Comparison of ENCODE assay signal across 25 cellular contexts in the genomic region with DNA sequence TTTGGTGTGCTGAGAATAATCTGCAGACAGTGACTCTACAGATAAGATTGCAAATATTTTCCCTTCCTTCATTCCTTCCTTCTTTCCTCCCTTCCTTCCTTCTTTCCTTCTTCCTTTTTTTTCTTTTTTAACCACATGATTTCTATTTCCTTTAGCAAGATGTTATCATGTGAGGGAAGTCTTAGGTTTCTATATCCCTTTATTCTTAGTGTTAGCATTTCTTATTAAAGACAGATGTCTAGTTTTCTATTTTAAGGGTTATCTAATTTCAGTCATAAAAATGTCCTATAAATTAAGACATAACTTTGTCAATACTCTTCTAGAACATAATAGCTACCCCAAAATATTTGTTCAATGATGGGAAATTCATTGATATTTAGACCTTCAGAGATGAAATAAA.
DNase-seq lines count a peak whose midpoint lies in the region; ATAC-seq and TF ChIP-seq lines count a peak whose summit lies in the region.
"Had no signal": no experiment of that assay in that cellular context is flagged by ENCODE, and none has a peak within 500 bp of the region (broad histone marks: within the 10 kb centered on the region; RNA-seq: fewer than 3 reads in every experiment).

No MANE protein-coding gene starts in this region.

- no peak overlapping the region for H2BK15ac ChIP-seq in H9 (ENCODE audit: low read depth, low read length)

- H3K27me3 ChIP-seq in A673 (replicated peaks; ENCODE audit: insufficient read depth, low read depth, low read length, poor library complexity) (no peaks in the 10 kb centered on the region), SK-N-SH (ENCODE audit: insufficient read depth) (no peaks in the 10 kb centered on the region), skeletal muscle tissue (ENCODE audit: control insufficient read depth in 3 of 3, insufficient read depth in 3 of 3, low read length in 3 of 3) (no peaks in the 10 kb centered on the region), H9 (ENCODE audit: insufficient read depth, low read length) (no peaks in the 10 kb centered on the region)

- H4K20me1 ChIP-seq in SK-N-SH (ENCODE audit: insufficient read depth) (no peaks in the 10 kb centered on the region), H9 (ENCODE audit: control insufficient read depth, insufficient read depth, insufficient read length) (no peaks in the 10 kb centered on the region)

- no peak overlapping the region for H4K8ac ChIP-seq in H9 (replicated peaks; ENCODE audit: insufficient read length, low read depth, low read length)

- H3K27me3 Mint-ChIP-seq in activated CD8-positive, alpha-beta memory T cell treated with anti-CD3 and anti-CD28 coated beads, Interleukin-2, amount 10 ng/mL, durations not matched to agents 7 days and 5 days = no peaks in the 10 kb centered on the region
- H3K27me3 Mint-ChIP-seq in H9 (ENCODE audit: low read depth) = no peaks in the 10 kb centered on the region
- H3K27me3 Mint-ChIP-seq: activated naive CD4-positive, alpha-beta T cell treated with anti-CD3 and anti-CD28 coated beads, Interleukin-2, amount 10 ng/mL, durations not matched to agents 7 days and 5 days; natural killer cell treated with Interleukin-12 subunit alpha and Interleukin-12 subunit beta and Interleukin-15 and Interleukin-18, amount 100 ng/mL, for 72 hours; stimulated activated naive CD8-positive, alpha-beta T cell treated with anti-CD3 and anti-CD28 coated beads, Interleukin-15, amount 100 ng/mL, for 72 hours had no signal

- H3K27ac ChIP-seq in A673 (ENCODE audit: low read depth, low read length, poor library complexity, severe bottlenecking) (no peak overlapping the region), SK-N-SH (ENCODE audit: low read depth in 2 of 2, low read length in 1 of 2) (peak overlapping the region in 1 of 2 experiments; percentile 24; a peak in 1 of 4 replicates), skeletal muscle tissue (ENCODE audit: low read depth, low read length) (peak overlapping the region; percentile 43), H9 (ENCODE audit: insufficient read length, low read depth, low read length) (no peak overlapping the region)
- H3K27ac ChIP-seq: C4-2B had no signal

- DNase-seq in A673 (ENCODE audit: low spot score) (peak; percentile 6), SK-N-SH (no peak), fibroblast of peridontal ligament (ENCODE audit: extremely low read depth) (peak; percentile 56), H9 (no peak), amygdala (lab: John Stamatoyannopoulos, UW) (no peak)
- DNase-seq in activated CD8-positive, alpha-beta memory T cell treated with anti-CD3 and anti-CD28 coated beads, Interleukin-2, amount 10 ng/mL, durations not matched to agents 7 days and 5 days = no peak
- DNase-seq: activated CD8-positive, alpha-beta memory T cell treated with anti-CD3 and anti-CD28 coated beads for 24 hours; activated naive CD4-positive, alpha-beta T cell treated with anti-CD3 and anti-CD28 coated beads, Interleukin-2, amount 10 ng/mL, durations not matched to agents 7 days and 5 days; activated T-cell treated with anti-CD3 and anti-CD28 coated beads, Interleukin-2, amount 50 U/mL, for 48 hours; aorta; kidney; mesendoderm; NCI-H1092; NCI-H2029 treated with DMSO at 0.1 percent for 48 hours; NCI-H345; PC-3; posterior cingulate gyrus; stimulated activated CD4-positive, alpha-beta T cell treated with anti-CD3 and anti-CD28 coated beads, Interleukin-4, amount 100 ng/mL, for 1 hour; stimulated activated naive CD8-positive, alpha-beta T cell treated with anti-CD3 and anti-CD28 coated beads, Interleukin-15, amount 100 ng/mL, for 72 hours; T1000 had no signal

- H3K36me3 ChIP-seq in A673 (ENCODE audit: insufficient read depth, low read length, poor library complexity, severe bottlenecking) (no peaks in the 10 kb centered on the region), SK-N-SH (replicated peaks in 1 of 2; ENCODE audit: control insufficient read depth in 1 of 2, insufficient read depth in 2 of 2, low read length in 1 of 2) (peaks cover 0 to 12% of the 10 kb centered on the region in 2 experiments), skeletal muscle tissue (ENCODE audit: control insufficient read depth in 3 of 3, insufficient read depth in 3 of 3, low read length in 3 of 3) (no peaks in the 10 kb centered on the region)

- H3F3A ChIP-seq in SK-N-SH (replicated peaks; ENCODE audit: insufficient read depth) = peaks cover 18% of the 10 kb centered on the region

- H3K23me2 ChIP-seq in H9 (ENCODE audit: insufficient read length, low read depth, low read length, poor library complexity, severe bottlenecking) = no peaks in the 10 kb centered on the region

- H3K9me2 ChIP-seq in SK-N-SH = no peaks in the 10 kb centered on the region

- TF ChIP-seq CTCF in A673 (conservative IDR thresholded peaks at IDR 0.05; ENCODE audit: low read depth, low read length) (no peak), SK-N-SH (IDR thresholded peaks at IDR 0.05) (no peak), H9 (conservative IDR thresholded peaks at IDR 0.05) (no peak)

- intact Hi-C loops in A673 (cut with micrococcal nuclease; ENCODE audit: unreplicated experiment) = no loop called here

- no peak overlapping the region for H2BK20ac ChIP-seq in H9 (ENCODE audit: low read depth, low read length, poor library complexity, severe bottlenecking)

- H3K4me1 ChIP-seq in A673 (ENCODE audit: insufficient read depth, low read length, poor library complexity, severe bottlenecking) (peaks cover 12% of the 10 kb centered on the region), SK-N-SH (ENCODE audit: control insufficient read depth in 1 of 2, insufficient read depth in 2 of 2, low read depth in 1 of 2, low read length in 1 of 2) (peaks cover 0 to 14% of the 10 kb centered on the region in 2 experiments; a peak in 1 of 4 replicates), skeletal muscle tissue (ENCODE audit: control insufficient read depth in 3 of 3, insufficient read depth in 3 of 3, low read length in 3 of 3) (peaks cover 4 to 8% (median 5%) of the 10 kb centered on the region in 3 donors), H9 (ENCODE audit: insufficient read depth, low read length) (no peaks in the 10 kb centered on the region)

- H3K4ac ChIP-seq in H9 (ENCODE audit: low read depth, low read length) = no peak overlapping the region

- H3K4me2 ChIP-seq in SK-N-SH (no peak overlapping the region), H9 (ENCODE audit: insufficient read depth, insufficient read length, low read length) (no peak overlapping the region)
- H3K4me2 ChIP-seq: smooth muscle cell had no signal

- no peak overlapping the region for H3K18ac ChIP-seq in H9 (ENCODE audit: insufficient read length, low read depth, low read length)

- H2AK5ac ChIP-seq in H9 (ENCODE audit: insufficient read length, low read length) = no peak overlapping the region

- CTCF ChIA-PET in A673 (lab: Charles Lee) (no interaction called here), SK-N-SH (lab: Yijun Ruan, JAX) (no interaction called here)
- CTCF ChIA-PET in activated CD8-positive, alpha-beta memory T cell treated with anti-CD3 and anti-CD28 coated beads, Interleukin-2, amount 10 ng/mL, durations not matched to agents 7 days and 5 days (lab: Charles Lee) = no interaction called here

- H3K4me3 ChIP-seq in A673 (ENCODE audit: low read depth, low read length, poor library complexity, severe bottlenecking) (no peak overlapping the region), SK-N-SH (ENCODE audit: low read depth in 2 of 2, low read length in 1 of 2) (no peak overlapping the region), skeletal muscle tissue (ENCODE audit: low read length in 3 of 3) (no peak overlapping the region)
- H3K4me3 ChIP-seq: smooth muscle cell had no signal

- H3K4me1 Mint-ChIP-seq in activated CD8-positive, alpha-beta memory T cell treated with anti-CD3 and anti-CD28 coated beads, Interleukin-2, amount 10 ng/mL, durations not matched to agents 7 days and 5 days = peaks cover 9% of the 10 kb centered on the region
- no peaks in the 10 kb centered on the region for H3K4me1 Mint-ChIP-seq in H9
- H3K4me1 Mint-ChIP-seq: activated naive CD4-positive, alpha-beta T cell treated with anti-CD3 and anti-CD28 coated beads, Interleukin-2, amount 10 ng/mL, durations not matched to agents 7 days and 5 days; stimulated activated naive CD8-positive, alpha-beta T cell treated with anti-CD3 and anti-CD28 coated beads, Interleukin-15, amount 100 ng/mL, for 72 hours had no signal

- H2BK120ac ChIP-seq in H9 (ENCODE audit: low read depth, low read length, poor library complexity, severe bottlenecking) = no peak overlapping the region

- H3K36me3 Mint-ChIP-seq in activated CD8-positive, alpha-beta memory T cell treated with anti-CD3 and anti-CD28 coated beads, Interleukin-2, amount 10 ng/mL, durations not matched to agents 7 days and 5 days = peaks cover 13% of the 10 kb centered on the region
- no peaks in the 10 kb centered on the region for H3K36me3 Mint-ChIP-seq in H9 (ENCODE audit: insufficient read depth in 1 of 3, low read depth in 3 of 3)

- no peak for TF ChIP-seq RAD21 in SK-N-SH (IDR thresholded peaks at IDR 0.05; ENCODE audit: low read length)

- H2BK5ac ChIP-seq in H9 (ENCODE audit: insufficient read length, low read length) = no peak overlapping the region

- H3K23ac ChIP-seq in H9 (ENCODE audit: insufficient read length, low read depth, low read length) = no peak overlapping the region

- H3K79me1 ChIP-seq in H9 (ENCODE audit: insufficient read depth, low read depth, low read length, poor library complexity, severe bottlenecking) = no peaks in the 10 kb centered on the region

- POLR2A ChIA-PET in A673 (lab: Charles Lee; ENCODE audit: low non-redundant PET) = no interaction called here
- POLR2A ChIA-PET in SK-N-SH (lab: Yijun Ruan, JAX) = no interaction called here

- H3K9me3 Mint-ChIP-seq in activated CD8-positive, alpha-beta memory T cell treated with anti-CD3 and anti-CD28 coated beads, Interleukin-2, amount 10 ng/mL, durations not matched to agents 7 days and 5 days (ENCODE audit: low read depth) = peaks cover 3% of the 10 kb centered on the region
- peaks cover under 1% of the 10 kb centered on the region in 2 experiments; a peak in 1 of 5 replicates for H3K9me3 Mint-ChIP-seq in H9

- H3K79me2 ChIP-seq in SK-N-SH (ENCODE audit: insufficient read depth) (peaks cover 30% of the 10 kb centered on the region), H9 (ENCODE audit: insufficient read depth, low read length) (no peaks in the 10 kb centered on the region)

- no peak overlapping the region for H4K91ac ChIP-seq in H9 (ENCODE audit: insufficient read length, low read depth, low read length)

- BruUV-seq in A673 (replicated peaks; lab: Mats Ljungman, UMichigan) = no TSS peak

- no peak overlapping the region for H3K14ac ChIP-seq in H9 (ENCODE audit: insufficient read depth, low read length)

- H2AFZ ChIP-seq in SK-N-SH (ENCODE audit: low read depth) (no peak overlapping the region), H9 (ENCODE audit: low read length) (no peak overlapping the region)

- H2BK12ac ChIP-seq in H9 (ENCODE audit: insufficient read length, low read depth, low read length) = no peak overlapping the region

- ATAC-seq in HG02763 (IDR thresholded peaks at IDR 0.05; ENCODE audit: unreplicated experiment) = no peak
- ATAC-seq in activated CD8-positive, alpha-beta memory T cell treated with anti-CD3 and anti-CD28 coated beads, Interleukin-2, amount 10 ng/mL, durations not matched to agents 7 days and 5 days = no peak
- ATAC-seq: natural killer cell treated with Interleukin-12 subunit alpha and Interleukin-12 subunit beta and Interleukin-15 and Interleukin-18, amount 100 ng/mL, for 72 hours; PC-3; stimulated activated naive CD8-positive, alpha-beta T cell treated with anti-CD3 and anti-CD28 coated beads, Interleukin-15, amount 100 ng/mL, for 72 hours had no signal

- H4K5ac ChIP-seq in H9 (ENCODE audit: insufficient read length, low read depth, low read length) = no peak overlapping the region

- H3K56ac ChIP-seq in H9 (ENCODE audit: insufficient read length, low read depth, low read length) = no peak overlapping the region

- H3K9ac ChIP-seq in SK-N-SH (no peak overlapping the region), skeletal muscle tissue (ENCODE audit: low read depth in 1 of 3, low read length in 3 of 3) (no peak overlapping the region), H9 (ENCODE audit: extremely low read depth, insufficient read length, low read length) (no peak overlapping the region)

- H3T11ph ChIP-seq in H9 (ENCODE audit: low read length) = no peak overlapping the region

- TF ChIP-seq EP300 in SK-N-SH (IDR thresholded peaks at IDR 0.05; ENCODE audit: borderline replicate concordance in 1 of 2, low read depth in 1 of 2, low read length in 1 of 2) = no peak

- H3K27ac Mint-ChIP-seq in activated CD8-positive, alpha-beta memory T cell treated with anti-CD3 and anti-CD28 coated beads, Interleukin-2, amount 10 ng/mL, durations not matched to agents 7 days and 5 days = no peak overlapping the region
- peak overlapping the region in 1 of 3 experiments; percentile 23; a peak in 1 of 7 replicates for H3K27ac Mint-ChIP-seq in H9
- H3K27ac Mint-ChIP-seq: activated naive CD4-positive, alpha-beta T cell treated with anti-CD3 and anti-CD28 coated beads, Interleukin-2, amount 10 ng/mL, durations not matched to agents 7 days and 5 days; natural killer cell treated with Interleukin-12 subunit alpha and Interleukin-12 subunit beta and Interleukin-15 and Interleukin-18, amount 100 ng/mL, for 72 hours; stimulated activated naive CD8-positive, alpha-beta T cell treated with anti-CD3 and anti-CD28 coated beads, Interleukin-15, amount 100 ng/mL, for 72 hours had no signal

- H3K4me3 Mint-ChIP-seq in activated CD8-positive, alpha-beta memory T cell treated with anti-CD3 and anti-CD28 coated beads, Interleukin-2, amount 10 ng/mL, durations not matched to agents 7 days and 5 days = no peak overlapping the region
- H3K4me3 Mint-ChIP-seq in H9 = no peak overlapping the region
- H3K4me3 Mint-ChIP-seq: activated naive CD4-positive, alpha-beta T cell treated with anti-CD3 and anti-CD28 coated beads, Interleukin-2, amount 10 ng/mL, durations not matched to agents 7 days and 5 days; natural killer cell treated with Interleukin-12 subunit alpha and Interleukin-12 subunit beta and Interleukin-15 and Interleukin-18, amount 100 ng/mL, for 72 hours; stimulated activated naive CD8-positive, alpha-beta T cell treated with anti-CD3 and anti-CD28 coated beads, Interleukin-15, amount 100 ng/mL, for 72 hours had no signal

- H3K9me3 ChIP-seq in A673 (ENCODE audit: low read depth, low read length, poor library complexity, severe bottlenecking) (no peaks in the 10 kb centered on the region), SK-N-SH (no peaks in the 10 kb centered on the region; the same call in 1 of the 2 replicates), skeletal muscle tissue (ENCODE audit: control insufficient read depth in 3 of 3, low read length in 3 of 3) (no peaks in the 10 kb centered on the region), H9 (ENCODE audit: control insufficient read depth, low read depth, low read length) (no peaks in the 10 kb centered on the region)

Comparison
In these comparisons a context has a peak if more than half of its experiments do, and no peak if none do; other contexts are left out.
1. DNase-seq: peak in A673 (single experiment) and fibroblast of peridontal ligament (single experiment); none in SK-N-SH (single experiment), activated CD8-positive, alpha-beta memory T cell treated with anti-CD3 and anti-CD28 coated beads, Interleukin-2, amount 10 ng/mL, durations not matched to agents 7 days and 5 days (single experiment), H9 (single experiment) and amygdala (0 of 56).